In genomic region chr14:104795781-104796681, GRCh38 we compare ENCODE assay signal across 1 cellular context.
TF ChIP-seq lines count a peak whose summit lies in the region.

No MANE protein-coding gene starts in this region.

TF ChIP-seq in HepG2, 621 proteins besides CTCF, POLR2A, EP300 and RAD21 (continued from another document and continues in another):
- no peak for TF ChIP-seq ZBTB49 (CRISPR knock-in tag; IDR thresholded peaks at IDR 0.05; ENCODE audit: borderline replicate concordance)
- no peak for TF ChIP-seq SP2 (CRISPR knock-in tag; IDR thresholded peaks at IDR 0.05)
- no peak for TF ChIP-seq ZSCAN25 (CRISPR knock-in tag; IDR thresholded peaks at IDR 0.05)
- TF ChIP-seq ZNF10 (CRISPR knock-in tag; IDR thresholded peaks at IDR 0.05; ENCODE audit: borderline replicate concordance, low read depth) = no peak
- peak; percentile 45 for TF ChIP-seq TEAD3 (CRISPR knock-in tag; optimal IDR thresholded peaks at IDR 0.05; ENCODE audit: borderline replicate concordance)
- TF ChIP-seq ZNF276 (CRISPR knock-in tag; IDR thresholded peaks at IDR 0.05; ENCODE audit: low read depth) = no peak
- no peak for TF ChIP-seq ZNF280D (CRISPR knock-in tag; IDR thresholded peaks at IDR 0.05)
- no peak for TF ChIP-seq NCOA2 (CRISPR knock-in tag; IDR thresholded peaks at IDR 0.05)
- no peak for TF ChIP-seq LCORL (IDR thresholded peaks at IDR 0.05)
- TF ChIP-seq LCORL (CRISPR knock-in tag; IDR thresholded peaks at IDR 0.05) = no peak
- TF ChIP-seq ZHX2 (IDR thresholded peaks at IDR 0.05; ENCODE audit: low read depth) = no peak
- TF ChIP-seq ZHX2 (CRISPR knock-in tag; IDR thresholded peaks at IDR 0.05; ENCODE audit: borderline replicate concordance) = no peak
- TF ChIP-seq UBTF (CRISPR knock-in tag; IDR thresholded peaks at IDR 0.05) = peak; percentile 62; the same call in 1 of the 2 replicates
- TF ChIP-seq HINFP (CRISPR knock-in tag; IDR thresholded peaks at IDR 0.05; ENCODE audit: low read depth) = no peak
- peak; percentile 63; the same call in 1 of the 2 replicates for TF ChIP-seq ATF7-NPFF (CRISPR knock-in tag; IDR thresholded peaks at IDR 0.05; ENCODE audit: low read depth)
- no peak for TF ChIP-seq CAMTA2 (CRISPR knock-in tag; IDR thresholded peaks at IDR 0.05; ENCODE audit: borderline replicate concordance)
- TF ChIP-seq MED13 (CRISPR knock-in tag; IDR thresholded peaks at IDR 0.05) = no peak
- TF ChIP-seq GATAD2A (CRISPR knock-in tag; IDR thresholded peaks at IDR 0.05) = no peak
- no peak for TF ChIP-seq ZNF260 (CRISPR knock-in tag; IDR thresholded peaks at IDR 0.05; ENCODE audit: borderline replicate concordance, low read depth)
- no peak for TF ChIP-seq ZNF720 (CRISPR knock-in tag; IDR thresholded peaks at IDR 0.05)
- no peak for TF ChIP-seq PAX8 (CRISPR knock-in tag; IDR thresholded peaks at IDR 0.05; ENCODE audit: borderline replicate concordance)
- TF ChIP-seq ZNF367 (CRISPR knock-in tag; IDR thresholded peaks at IDR 0.05; ENCODE audit: borderline replicate concordance) = no peak
- TF ChIP-seq GMEB1 (CRISPR knock-in tag; IDR thresholded peaks at IDR 0.05; ENCODE audit: borderline replicate concordance) = no peak
- TF ChIP-seq SRSF4 (IDR thresholded peaks at IDR 0.05; ENCODE audit: low read depth, low read length, poor library complexity, severe bottlenecking) = no peak
- no peak; the same call in 1 of the 2 replicates for TF ChIP-seq NFKB2 (CRISPR knock-in tag; IDR thresholded peaks at IDR 0.05; ENCODE audit: borderline replicate concordance)
- no peak for TF ChIP-seq PPARG (CRISPR knock-in tag; conservative IDR thresholded peaks at IDR 0.05)
- no peak for TF ChIP-seq ZNF383 (CRISPR knock-in tag; IDR thresholded peaks at IDR 0.05; ENCODE audit: borderline replicate concordance)
- no peak for TF ChIP-seq PREB (CRISPR knock-in tag; IDR thresholded peaks at IDR 0.05)
- no peak for TF ChIP-seq PTBP1 (IDR thresholded peaks at IDR 0.05; ENCODE audit: low read depth, low read length, poor library complexity, severe bottlenecking)
- no peak for TF ChIP-seq CREM (IDR thresholded peaks at IDR 0.05)
- TF ChIP-seq CREM (CRISPR knock-in tag; IDR thresholded peaks at IDR 0.05) = no peak
- TF ChIP-seq SCMH1 (CRISPR knock-in tag; IDR thresholded peaks at IDR 0.05; ENCODE audit: borderline replicate concordance) = no peak
- TF ChIP-seq ADNP (CRISPR knock-in tag; IDR thresholded peaks at IDR 0.05) = no peak
- no peak for TF ChIP-seq ZNF598 (CRISPR knock-in tag; IDR thresholded peaks at IDR 0.05; ENCODE audit: borderline replicate concordance)
- TF ChIP-seq ATM (IDR thresholded peaks at IDR 0.05; ENCODE audit: borderline replicate concordance) = no peak
- peak; percentile 26; the same call in 1 of the 2 replicates for TF ChIP-seq FOSL2 (CRISPR knock-in tag; IDR thresholded peaks at IDR 0.05)
- TF ChIP-seq MBNL3 (CRISPR knock-in tag; conservative IDR thresholded peaks at IDR 0.05) = no peak
- peak in 1 of 2 experiments; percentile 3; a peak in 1 of 4 replicates for TF ChIP-seq KLF16 (CRISPR knock-in tag; IDR thresholded peaks at IDR 0.05)
- no peak for TF ChIP-seq ZSCAN31 (CRISPR knock-in tag; IDR thresholded peaks at IDR 0.05; ENCODE audit: low read depth)
- no peak for TF ChIP-seq ATF5 (CRISPR knock-in tag; IDR thresholded peaks at IDR 0.05; ENCODE audit: low read depth)
